Comparison of ENCODE assay signal across 10 cellular contexts in the genomic region with DNA sequence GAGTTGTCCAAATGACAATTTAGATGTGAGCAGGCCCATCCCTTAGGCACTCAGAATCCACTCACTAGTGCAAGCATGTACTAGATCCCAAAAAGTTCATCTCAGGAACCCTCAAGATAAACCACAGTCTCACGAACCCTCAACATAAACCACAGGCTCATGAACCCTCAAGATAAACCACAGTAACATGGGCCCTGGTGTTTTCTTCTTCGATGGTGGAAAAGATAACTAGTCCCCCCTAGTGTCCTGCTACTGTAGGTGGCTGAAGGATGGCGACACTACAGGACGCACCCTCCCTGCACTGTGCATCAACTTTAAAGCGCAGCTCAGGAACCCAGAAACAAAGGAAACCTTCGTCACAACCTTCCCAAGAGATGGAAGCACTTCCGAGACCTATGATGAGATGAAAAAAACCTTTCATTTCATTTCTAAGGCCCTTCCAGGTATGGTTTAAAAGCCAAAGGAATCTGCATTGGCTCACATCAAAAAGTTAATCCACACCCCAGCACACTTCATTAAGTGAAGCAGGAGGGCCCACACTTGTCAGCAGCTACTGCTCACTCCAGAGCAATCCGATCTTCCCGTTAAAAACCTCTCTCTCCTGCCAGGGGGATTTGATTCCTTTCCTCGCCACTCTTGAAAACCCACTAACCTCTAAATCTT. TPM values are rescaled to one million over a fixed set of nuclear protein-coding genes. Genes with fewer than 3 reads are reported as not detected.
DNase-seq lines count a peak whose midpoint lies in the region; ATAC-seq and TF ChIP-seq lines count a peak whose summit lies in the region.
"Had no signal": no experiment of that assay in that cellular context is flagged by ENCODE, and none has a peak within 500 bp of the region (broad histone marks: within the 10 kb centered on the region; RNA-seq: fewer than 3 reads in every experiment).

No MANE protein-coding gene starts in this region.

- peaks cover 20% of the 10 kb centered on the region for H4K20me1 ChIP-seq in MM.1S (ENCODE audit: insufficient read depth, low read length)

- WGBS in psoas muscle, 3 donors, result 32 to 59% (median 49%) methylated on average over 10 of the region's 10 CpGs

- H3K4me3 ChIP-seq in MM.1S (ENCODE audit: low read length) (peak overlapping the region; percentile 90; the same call in 1 of the 2 replicates), foreskin fibroblast (ENCODE audit: low read depth in 1 of 2, low read length in 2 of 2) (no peak overlapping the region), psoas muscle (peak overlapping the region; percentile 98), MG63 (no peak overlapping the region)

- H3F3A ChIP-seq in MM.1S (ENCODE audit: insufficient read depth, low read length), result peaks cover 19% of the 10 kb centered on the region

- H3K4me1 ChIP-seq in MM.1S (ENCODE audit: low read length) (peaks cover 20% of the 10 kb centered on the region; the same call in 1 of the 2 replicates), psoas muscle (peaks cover 29% of the 10 kb centered on the region)

- peak overlapping the region; percentile 88 for H3K4me2 ChIP-seq in MM.1S (ENCODE audit: low read depth, low read length)

- intact Hi-C loops in psoas muscle (cut with DNase I), result no loop called here

- peaks cover 73% of the 10 kb centered on the region for H3K79me2 ChIP-seq in MM.1S (ENCODE audit: low read length)

- ATAC-seq in psoas muscle, result peak in 2 of 4 donors; percentile 26 to 28

- TF ChIP-seq CTCF in GM10266 (IDR thresholded peaks at IDR 0.05; ENCODE audit: control insufficient read depth, insufficient read depth, low read depth, missing control alignments), result peak; percentile 14
- peak; percentile 66 for TF ChIP-seq CTCF in MM.1S (IDR thresholded peaks at IDR 0.05; ENCODE audit: low read length)
- TF ChIP-seq CTCF in foreskin fibroblast (IDR thresholded peaks at IDR 0.05; ENCODE audit: low read depth, low read length), result peak; percentile 32
- peak; percentile 40 for TF ChIP-seq CTCF in psoas muscle (IDR thresholded peaks at IDR 0.05)

- H3K9me3 ChIP-seq in MM.1S (replicated peaks; ENCODE audit: insufficient read depth, low read length) (no peaks in the 10 kb centered on the region), psoas muscle (no peaks in the 10 kb centered on the region), MG63 (no peaks in the 10 kb centered on the region)

- H3K9ac ChIP-seq in MM.1S (ENCODE audit: low read length), result peak overlapping the region; percentile 94; the same call in 1 of the 2 replicates

- no peaks in the 10 kb centered on the region for H3K9me2 ChIP-seq in MM.1S (replicated peaks; ENCODE audit: insufficient read depth, low read length)

- H3K27me3 ChIP-seq in MM.1S (replicated peaks; ENCODE audit: insufficient read depth, low read length) (no peaks in the 10 kb centered on the region), psoas muscle (ENCODE audit: insufficient read depth in 3 of 3, low read length in 2 of 3) (no peaks in the 10 kb centered on the region), MG63 (peaks cover 7% of the 10 kb centered on the region)

- H3K27ac ChIP-seq in MM.1S (ENCODE audit: low read length), result no peak overlapping the region
- peak overlapping the region; percentile 44 for H3K27ac ChIP-seq in psoas muscle
- H3K27ac ChIP-seq: skin epidermis had no signal

- DNase-seq in GM10266 (ENCODE audit: extremely low spot score) (no peak), MM.1S (peak; percentile 75), foreskin fibroblast (no peak), psoas muscle (no peak), MG63 (no peak)
- no peak for DNase-seq in activated T-cell treated with anti-CD3 and anti-CD28 coated beads, Interleukin-2, amount 50 U/mL, for 48 hours
- DNase-seq in activated CD4-positive, alpha-beta T cell treated with anti-CD3 and anti-CD28 coated beads for 1 hour, result no peak
- no peak for DNase-seq in activated CD4-positive, alpha-beta T cell treated with anti-CD3 and anti-CD28 coated beads, Interleukin-2, amount 50 U/mL, for 1 hour
- DNase-seq: activated CD4-positive, alpha-beta T cell treated with anti-CD3 and anti-CD28 coated beads for 48 hours had no signal

- H3K36me3 ChIP-seq in MM.1S (replicated peaks; ENCODE audit: insufficient read depth, low read length) (no peaks in the 10 kb centered on the region), psoas muscle (ENCODE audit: insufficient read depth in 1 of 2, low read depth in 1 of 2) (no peaks in the 10 kb centered on the region), MG63 (no peaks in the 10 kb centered on the region)

- no peak overlapping the region for H2AFZ ChIP-seq in MM.1S (ENCODE audit: low read length)

RNA-seq across cellular contexts. Expression of a gene that starts 2.4 kb away (rescaled TPM):
- total RNA-seq in psoas muscle, result 10 to 100 TPM; 40.8 to 68.9 (median 56.0) TPM
- polyA plus RNA-seq in psoas muscle, result 10 to 100 TPM; 14.9 to 91.6 (median 25.9) TPM
- total RNA-seq in MG63 (2014; rRNA removed; shearing (Covaris generic); ENCODE audit: low replicate concordance), result 1.0 and 4.1 TPM in 2 replicates

Comparison
In these comparisons a context has a peak if more than half of its experiments do, and no peak if none do; other contexts are left out.
1. CTCF ChIP-seq: peak in every context shown above with its lines; median percentile 66 in MM.1S; 40 in psoas muscle; 32 in foreskin fibroblast; 14 in GM10266.
2. H3K4me3 ChIP-seq: peak in MM.1S (single experiment) and psoas muscle (single experiment); none in foreskin fibroblast (0 of 2) and MG63 (single experiment).